22 cellular contexts compared by ENCODE assay signal in the genomic region with DNA sequence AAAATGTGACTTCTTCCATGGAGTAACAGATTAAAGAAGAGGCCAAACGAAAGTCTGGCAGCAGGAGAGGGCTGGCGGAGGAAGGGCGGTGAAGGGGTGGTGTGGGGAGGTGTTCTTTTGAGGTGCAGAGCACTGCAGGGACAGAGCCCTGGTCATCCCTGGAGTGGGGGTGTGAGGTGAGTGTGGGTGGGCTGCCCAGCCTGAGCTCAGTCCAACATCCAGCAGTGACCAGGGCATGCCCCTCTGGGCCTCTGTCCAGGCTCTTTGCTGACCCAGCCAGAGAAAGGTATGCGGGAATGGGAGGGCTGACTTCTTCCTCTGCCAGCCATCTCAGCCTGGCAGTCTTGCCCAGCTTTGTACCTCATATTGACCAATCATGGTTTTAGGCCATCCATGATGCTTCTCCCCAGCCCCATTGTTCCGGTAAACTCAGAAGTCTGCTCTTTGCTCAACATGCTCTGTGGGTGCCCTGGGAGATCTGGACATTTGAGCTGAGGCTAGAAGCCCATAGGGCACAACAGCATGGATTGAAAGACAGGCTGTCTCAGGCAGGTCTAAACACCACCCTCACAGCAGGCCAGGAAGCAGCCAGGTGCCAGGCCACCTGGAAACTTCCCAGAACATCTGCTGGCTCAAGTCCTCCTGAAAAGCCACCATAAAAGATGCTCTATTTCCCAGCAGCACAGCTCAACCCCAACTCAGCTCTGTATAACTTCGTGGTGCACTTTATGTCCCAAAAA. TPM values are rescaled to one million over a fixed set of nuclear protein-coding genes. Genes with fewer than 3 reads are reported as not detected.
DNase-seq lines count a peak whose midpoint lies in the region; ATAC-seq and TF ChIP-seq lines count a peak whose summit lies in the region.
"Had no signal": no experiment of that assay in that cellular context is flagged by ENCODE, and none has a peak within 500 bp of the region (broad histone marks: within the 10 kb centered on the region; RNA-seq: fewer than 3 reads in every experiment).

No MANE protein-coding gene starts in this region.

- intact Hi-C loops in cardiac septum (cut with DNase I), result no loop called here
- intact Hi-C loops in upper lobe of right lung (cut with DNase I), result no loop called here

- H3K27ac ChIP-seq in right atrium auricular region, result no peak overlapping the region
- H3K27ac ChIP-seq in upper lobe of right lung, result no peak overlapping the region
- H3K27ac ChIP-seq: GM23248, KMS-11 had no signal

- peaks cover 23% of the 10 kb centered on the region for H3K4me1 Mint-ChIP-seq in T-helper 17 cell
- H3K4me1 Mint-ChIP-seq in stimulated activated naive CD8-positive, alpha-beta T cell treated with anti-CD3 and anti-CD28 coated beads, Interleukin-15, amount 100 ng/mL, for 72 hours, result peaks cover 50% of the 10 kb centered on the region

- H3K9me3 ChIP-seq in right atrium auricular region (no peaks in the 10 kb centered on the region), T-helper 17 cell (ENCODE audit: control insufficient read depth, low read length, poor library complexity, severe bottlenecking) (no peaks in the 10 kb centered on the region), upper lobe of right lung (no peaks in the 10 kb centered on the region)

- no peaks in the 10 kb centered on the region for H3K27me3 Mint-ChIP-seq in T-helper 17 cell
- peaks cover 14% of the 10 kb centered on the region for H3K27me3 Mint-ChIP-seq in stimulated activated naive CD8-positive, alpha-beta T cell treated with anti-CD3 and anti-CD28 coated beads, Interleukin-15, amount 100 ng/mL, for 72 hours

- H3K4me3 ChIP-seq in right atrium auricular region (no peak overlapping the region), upper lobe of right lung (no peak overlapping the region)
- H3K4me3 ChIP-seq: GM23248 had no signal

- TF ChIP-seq CTCF in right atrium auricular region (IDR thresholded peaks at IDR 0.05) (no peak), upper lobe of right lung (IDR thresholded peaks at IDR 0.05) (no peak)

- peak overlapping the region; percentile 87 for H3K27ac Mint-ChIP-seq in T-helper 17 cell
- H3K27ac Mint-ChIP-seq in stimulated activated naive CD8-positive, alpha-beta T cell treated with anti-CD3 and anti-CD28 coated beads, Interleukin-15, amount 100 ng/mL, for 72 hours, result peak overlapping the region in 1 of 2 donors; percentile 87
- H3K27ac Mint-ChIP-seq: activated naive CD8-positive, alpha-beta T cell treated with anti-CD3 and anti-CD28 coated beads for 36 hours had no signal

- no peaks in the 10 kb centered on the region for H3K27me3 ChIP-seq in right atrium auricular region
- H3K27me3 ChIP-seq in upper lobe of right lung, result no peaks in the 10 kb centered on the region
- H3K27me3 ChIP-seq: brain microvascular endothelial cell had no signal

- DNase-seq in cardiac septum (ENCODE audit: low spot score), result peak; percentile 71
- DNase-seq in right atrium auricular region (ENCODE audit: low spot score), result no peak
- peak; percentile 51 for DNase-seq in NCI-H2171 (lab: John Stamatoyannopoulos, UW)
- no peak for DNase-seq in T-helper 17 cell
- peak; percentile 10 for DNase-seq in upper lobe of right lung
- DNase-seq in stimulated activated naive CD8-positive, alpha-beta T cell treated with anti-CD3 and anti-CD28 coated beads, Interleukin-15, amount 100 ng/mL, for 72 hours, result no peak
- DNase-seq: activated naive CD8-positive, alpha-beta T cell treated with anti-CD3 and anti-CD28 coated beads for 36 hours; brain microvascular endothelial cell; cortex of kidney; EL; GM23248; NCI-H1092; occipital lobe had no signal

- ATAC-seq in T-helper 17 cell (no peak), upper lobe of right lung (no peak), GM18520 (IDR thresholded peaks at IDR 0.05; ENCODE audit: unreplicated experiment) (no peak), GM19035 (IDR thresholded peaks at IDR 0.05; ENCODE audit: unreplicated experiment) (no peak)
- ATAC-seq in stimulated activated naive CD8-positive, alpha-beta T cell treated with anti-CD3 and anti-CD28 coated beads, Interleukin-15, amount 100 ng/mL, for 72 hours, result no peak

- H3K4me3 Mint-ChIP-seq in T-helper 17 cell, result peak overlapping the region; percentile 68
- H3K4me3 Mint-ChIP-seq in stimulated activated naive CD8-positive, alpha-beta T cell treated with anti-CD3 and anti-CD28 coated beads, Interleukin-15, amount 100 ng/mL, for 72 hours, result no peak overlapping the region
- H3K4me3 Mint-ChIP-seq: activated naive CD8-positive, alpha-beta T cell treated with anti-CD3 and anti-CD28 coated beads for 36 hours had no signal

- no peaks in the 10 kb centered on the region for H3K9me3 Mint-ChIP-seq in stimulated activated naive CD8-positive, alpha-beta T cell treated with anti-CD3 and anti-CD28 coated beads, Interleukin-15, amount 100 ng/mL, for 72 hours
- H3K9me3 Mint-ChIP-seq: activated naive CD8-positive, alpha-beta T cell treated with anti-CD3 and anti-CD28 coated beads for 36 hours had no signal

- peaks cover 2% of the 10 kb centered on the region for H3K36me3 Mint-ChIP-seq in T-helper 17 cell (ENCODE audit: low read depth)

- H3K4me1 ChIP-seq in right atrium auricular region (peaks cover 0 to 5% of the 10 kb centered on the region in 2 donors), upper lobe of right lung (peaks cover 7% of the 10 kb centered on the region)

- peaks cover 28% of the 10 kb centered on the region for H3K36me3 ChIP-seq in right atrium auricular region
- H3K36me3 ChIP-seq in upper lobe of right lung, result peaks cover 41% of the 10 kb centered on the region

RNA-seq across cellular contexts. Expression of a gene that starts 25.9 kb away (rescaled TPM):
- total RNA-seq in cardiac septum (0.32 TPM), right atrium auricular region (1 to 10 TPM in 1 of 2 donors, not detected in 1; 1.2 TPM), T-helper 17 cell (1 to 10 TPM; 2.0 to 4.4 TPM), upper lobe of right lung (4.7 TPM)
- total RNA-seq: endothelial cell of umbilical vein, GM23248, HT-29, occipital lobe, OCI-LY7, SK-MEL-5, temporal lobe had no signal

RNA-seq across cellular contexts. Expression of a gene that starts 31.0 kb away (rescaled TPM):
- not detected for total RNA-seq in cardiac septum
- not detected for total RNA-seq in right atrium auricular region
- total RNA-seq in T-helper 17 cell, result 1 to 10 TPM; 4.0 to 4.7 TPM
- total RNA-seq in upper lobe of right lung, result not detected
- total RNA-seq: activated naive CD8-positive, alpha-beta T cell treated with anti-CD3 and anti-CD28 coated beads for 36 hours; endothelial cell of umbilical vein; GM23248; HT-29; NCI-H460; SK-MEL-5; temporal lobe had no signal

Comparison
In these comparisons a context has a peak if more than half of its experiments do, and no peak if none do; other contexts are left out.
1. DNase-seq: peak in cardiac septum (single experiment), NCI-H2171 (single experiment) and upper lobe of right lung (single experiment); none in right atrium auricular region (single experiment), T-helper 17 cell (0 of 3) and stimulated activated naive CD8-positive, alpha-beta T cell treated with anti-CD3 and anti-CD28 coated beads, Interleukin-15, amount 100 ng/mL, for 72 hours (0 of 2).